8 cellular contexts compared by ENCODE assay signal in the genomic region with DNA sequence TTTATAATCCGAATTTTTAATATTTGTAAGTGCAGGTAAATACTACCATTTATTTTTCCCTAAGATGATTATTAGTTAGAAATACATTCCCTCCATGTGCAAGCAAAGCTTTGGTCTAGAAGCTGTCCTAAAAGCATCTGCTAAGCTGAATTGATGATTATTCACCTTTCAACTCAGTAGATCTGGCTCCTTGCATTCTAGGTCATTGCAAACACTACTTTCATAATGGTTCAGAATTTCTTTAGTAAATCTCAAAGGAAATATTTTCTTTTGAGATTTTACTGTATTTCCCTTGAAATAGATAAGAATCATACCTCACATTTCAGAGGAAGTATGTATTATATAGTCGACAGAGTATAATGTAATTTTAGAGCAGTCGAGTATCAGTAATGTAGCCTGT. TPM values are rescaled to one million over a fixed set of nuclear protein-coding genes. Genes with fewer than 3 reads are reported as not detected.
DNase-seq lines count a peak whose midpoint lies in the region; ATAC-seq and TF ChIP-seq lines count a peak whose summit lies in the region.

No MANE protein-coding gene starts in this region.

- H3K27me3 Mint-ChIP-seq in WTC11 (ENCODE audit: low read depth): no peaks in the 10 kb centered on the region
- no peaks in the 10 kb centered on the region for H3K27me3 Mint-ChIP-seq in stimulated activated memory B cell treated with anti-CD40 and anti-IgM and Interleukin-4, amounts not matched to agents 10 μg/mL and 1 μg/mL and 100 μg/mL, for 72 hours

- peak overlapping the region in 1 of 2 donors; percentile 87 for H3K4me3 ChIP-seq in neuronal stem cell (ENCODE audit: low read length in 2 of 2)

- H3K27ac Mint-ChIP-seq in WTC11: peak overlapping the region; percentile 66; the same call in 1 of the 2 replicates
- H3K27ac Mint-ChIP-seq in stimulated activated memory B cell treated with anti-CD40 and anti-IgM and Interleukin-4, amounts not matched to agents 10 μg/mL and 1 μg/mL and 100 μg/mL, for 72 hours: no peak overlapping the region

- POLR2A ChIA-PET in WTC11 (lab: Charles Lee): no interaction called here

- DNase-seq in NCI-H82 (lab: John Stamatoyannopoulos, UW) (peak; percentile 24), NCI-H82 treated with DMSO at 0.1 percent for 48 hours (lab: John Stamatoyannopoulos, UW; ENCODE audit: unreplicated experiment) (no peak), WTC11 (ENCODE audit: low spot score) (no peak), foreskin keratinocyte (peak in 1 of 2 donors; percentile 9), AML-193 (lab: John Stamatoyannopoulos, UW) (no peak), neuronal stem cell (ENCODE audit: low spot score) (no peak)

- no peak overlapping the region for H3K4me2 ChIP-seq in neuronal stem cell (ENCODE audit: insufficient read depth, low read length, poor library complexity, severe bottlenecking)

- peak overlapping the region; percentile 94 for H3K4me3 Mint-ChIP-seq in WTC11
- peak overlapping the region; percentile 55 for H3K4me3 Mint-ChIP-seq in stimulated activated memory B cell treated with anti-CD40 and anti-IgM and Interleukin-4, amounts not matched to agents 10 μg/mL and 1 μg/mL and 100 μg/mL, for 72 hours

- peak overlapping the region; percentile 98 for H3K27ac ChIP-seq in foreskin keratinocyte
- H3K27ac ChIP-seq in neuronal stem cell (replicated peaks; ENCODE audit: low read length): no peak overlapping the region

- H2AK5ac ChIP-seq in neuronal stem cell (ENCODE audit: low read depth, low read length): no peak overlapping the region

- no peak overlapping the region for H3K9ac ChIP-seq in neuronal stem cell (ENCODE audit: low read depth, low read length, poor library complexity)

- H3K4me1 Mint-ChIP-seq in WTC11: peaks cover 45% of the 10 kb centered on the region
- peaks cover 54% of the 10 kb centered on the region for H3K4me1 Mint-ChIP-seq in stimulated activated memory B cell treated with anti-CD40 and anti-IgM and Interleukin-4, amounts not matched to agents 10 μg/mL and 1 μg/mL and 100 μg/mL, for 72 hours

- no peak overlapping the region for H3K4ac ChIP-seq in neuronal stem cell (ENCODE audit: low read length)

- no peak overlapping the region for H3K18ac ChIP-seq in neuronal stem cell (ENCODE audit: low read length)

- H3K36me3 ChIP-seq in neuronal stem cell (replicated peaks in 1 of 2; ENCODE audit: control insufficient read depth in 2 of 2, insufficient read depth in 2 of 2, low read length in 2 of 2): peaks cover 0 to 48% of the 10 kb centered on the region in 2 donors

- no peak overlapping the region for H4K8ac ChIP-seq in neuronal stem cell (ENCODE audit: low read depth, low read length)

- no peak for TF ChIP-seq CTCF in WTC11 (IDR thresholded peaks at IDR 0.05)
- TF ChIP-seq CTCF in foreskin keratinocyte (conservative IDR thresholded peaks at IDR 0.05): no peak

- peaks cover 14% of the 10 kb centered on the region for H3K4me1 ChIP-seq in foreskin keratinocyte
- H3K4me1 ChIP-seq in neuronal stem cell (ENCODE audit: control insufficient read depth in 2 of 2, insufficient read depth in 1 of 2, low read depth in 1 of 2, low read length in 2 of 2): peaks cover 3 to 17% of the 10 kb centered on the region in 2 donors

- no peak overlapping the region for H2BK5ac ChIP-seq in neuronal stem cell (ENCODE audit: low read length)

- H2AFZ ChIP-seq in neuronal stem cell (ENCODE audit: low read length): no peak overlapping the region

- peaks cover 4% of the 10 kb centered on the region for H3K79me1 ChIP-seq in neuronal stem cell (ENCODE audit: low read depth, low read length)

- H3K14ac ChIP-seq in neuronal stem cell (ENCODE audit: low read length): no peak overlapping the region

- no CpG with 5 or more reads among the region's 3 CpGs for WGBS in neuronal stem cell (ENCODE audit: extremely low coverage in 2 of 2, insufficient read length in 2 of 2, insufficient replicate concordance in 1 of 2), 2 donors

- no peak overlapping the region for H2BK12ac ChIP-seq in neuronal stem cell (ENCODE audit: low read length)

- no peak overlapping the region for H2BK15ac ChIP-seq in neuronal stem cell (ENCODE audit: low read length)

- no peak overlapping the region for H3K23ac ChIP-seq in neuronal stem cell (ENCODE audit: low read depth, low read length, poor library complexity)

- no peaks in the 10 kb centered on the region for H3K9me3 ChIP-seq in neuronal stem cell (replicated peaks in 1 of 2; ENCODE audit: control insufficient read depth in 2 of 2, insufficient read depth in 1 of 2, low read depth in 1 of 2, low read length in 2 of 2)

- ATAC-seq in WTC11 (no peak), foreskin keratinocyte (no peak), GM21786 (IDR thresholded peaks at IDR 0.05; ENCODE audit: unreplicated experiment) (no peak)
- ATAC-seq in stimulated activated memory B cell treated with anti-CD40 and anti-IgM and Interleukin-4, amounts not matched to agents 10 μg/mL and 1 μg/mL and 100 μg/mL, for 72 hours: no peak

- peaks cover 2% of the 10 kb centered on the region; the same call in 1 of the 2 replicates for H3K36me3 Mint-ChIP-seq in WTC11
- H3K36me3 Mint-ChIP-seq in stimulated activated memory B cell treated with anti-CD40 and anti-IgM and Interleukin-4, amounts not matched to agents 10 μg/mL and 1 μg/mL and 100 μg/mL, for 72 hours: no peaks in the 10 kb centered on the region

- no peaks in the 10 kb centered on the region for H3K9me3 Mint-ChIP-seq in WTC11
- H3K9me3 Mint-ChIP-seq in stimulated activated memory B cell treated with anti-CD40 and anti-IgM and Interleukin-4, amounts not matched to agents 10 μg/mL and 1 μg/mL and 100 μg/mL, for 72 hours: no peaks in the 10 kb centered on the region

- H3K27me3 ChIP-seq in foreskin keratinocyte (no peaks in the 10 kb centered on the region), neuronal stem cell (ENCODE audit: control insufficient read depth in 3 of 3, insufficient read depth in 3 of 3, low read depth in 1 of 3, low read length in 3 of 3) (no peaks in the 10 kb centered on the region)

- no peak overlapping the region for H2BK120ac ChIP-seq in neuronal stem cell (ENCODE audit: low read depth, low read length)

- no peak overlapping the region for H4K91ac ChIP-seq in neuronal stem cell (ENCODE audit: low read depth, low read length, poor library complexity)

- CTCF ChIA-PET in WTC11 (lab: Charles Lee): no interaction called here

TF ChIP-seq in WTC11, 78 proteins besides CTCF, POLR2A, EP300 and RAD21 (continues in another document):
- TF ChIP-seq ZNF317 (CRISPR knock-in tag; IDR thresholded peaks at IDR 0.05; ENCODE audit: borderline replicate concordance, low read depth) (no peak), SOX15 (CRISPR knock-in tag; IDR thresholded peaks at IDR 0.05) (no peak)
- TF ChIP-seq, protein P1, sequence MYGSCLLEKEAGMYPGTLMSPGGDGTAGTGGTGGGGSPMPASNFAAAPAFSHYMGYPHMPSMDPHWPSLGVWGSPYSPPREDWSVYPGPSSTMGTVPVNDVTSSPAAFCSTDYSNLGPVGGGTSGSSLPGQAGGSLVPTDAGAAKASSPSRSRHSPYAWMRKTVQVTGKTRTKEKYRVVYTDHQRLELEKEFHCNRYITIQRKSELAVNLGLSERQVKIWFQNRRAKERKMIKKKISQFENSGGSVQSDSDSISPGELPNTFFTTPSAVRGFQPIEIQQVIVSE (CRISPR knock-in tag; IDR thresholded peaks at IDR 0.05; ENCODE audit: borderline replicate concordance): no peak
- TF ChIP-seq, protein P2, sequence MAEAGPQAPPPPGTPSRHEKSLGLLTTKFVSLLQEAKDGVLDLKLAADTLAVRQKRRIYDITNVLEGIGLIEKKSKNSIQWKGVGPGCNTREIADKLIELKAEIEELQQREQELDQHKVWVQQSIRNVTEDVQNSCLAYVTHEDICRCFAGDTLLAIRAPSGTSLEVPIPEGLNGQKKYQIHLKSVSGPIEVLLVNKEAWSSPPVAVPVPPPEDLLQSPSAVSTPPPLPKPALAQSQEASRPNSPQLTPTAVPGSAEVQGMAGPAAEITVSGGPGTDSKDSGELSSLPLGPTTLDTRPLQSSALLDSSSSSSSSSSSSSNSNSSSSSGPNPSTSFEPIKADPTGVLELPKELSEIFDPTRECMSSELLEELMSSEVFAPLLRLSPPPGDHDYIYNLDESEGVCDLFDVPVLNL (CRISPR knock-in tag; IDR thresholded peaks at IDR 0.05; ENCODE audit: borderline replicate concordance, low read depth): no peak
- TF ChIP-seq, protein P3, sequence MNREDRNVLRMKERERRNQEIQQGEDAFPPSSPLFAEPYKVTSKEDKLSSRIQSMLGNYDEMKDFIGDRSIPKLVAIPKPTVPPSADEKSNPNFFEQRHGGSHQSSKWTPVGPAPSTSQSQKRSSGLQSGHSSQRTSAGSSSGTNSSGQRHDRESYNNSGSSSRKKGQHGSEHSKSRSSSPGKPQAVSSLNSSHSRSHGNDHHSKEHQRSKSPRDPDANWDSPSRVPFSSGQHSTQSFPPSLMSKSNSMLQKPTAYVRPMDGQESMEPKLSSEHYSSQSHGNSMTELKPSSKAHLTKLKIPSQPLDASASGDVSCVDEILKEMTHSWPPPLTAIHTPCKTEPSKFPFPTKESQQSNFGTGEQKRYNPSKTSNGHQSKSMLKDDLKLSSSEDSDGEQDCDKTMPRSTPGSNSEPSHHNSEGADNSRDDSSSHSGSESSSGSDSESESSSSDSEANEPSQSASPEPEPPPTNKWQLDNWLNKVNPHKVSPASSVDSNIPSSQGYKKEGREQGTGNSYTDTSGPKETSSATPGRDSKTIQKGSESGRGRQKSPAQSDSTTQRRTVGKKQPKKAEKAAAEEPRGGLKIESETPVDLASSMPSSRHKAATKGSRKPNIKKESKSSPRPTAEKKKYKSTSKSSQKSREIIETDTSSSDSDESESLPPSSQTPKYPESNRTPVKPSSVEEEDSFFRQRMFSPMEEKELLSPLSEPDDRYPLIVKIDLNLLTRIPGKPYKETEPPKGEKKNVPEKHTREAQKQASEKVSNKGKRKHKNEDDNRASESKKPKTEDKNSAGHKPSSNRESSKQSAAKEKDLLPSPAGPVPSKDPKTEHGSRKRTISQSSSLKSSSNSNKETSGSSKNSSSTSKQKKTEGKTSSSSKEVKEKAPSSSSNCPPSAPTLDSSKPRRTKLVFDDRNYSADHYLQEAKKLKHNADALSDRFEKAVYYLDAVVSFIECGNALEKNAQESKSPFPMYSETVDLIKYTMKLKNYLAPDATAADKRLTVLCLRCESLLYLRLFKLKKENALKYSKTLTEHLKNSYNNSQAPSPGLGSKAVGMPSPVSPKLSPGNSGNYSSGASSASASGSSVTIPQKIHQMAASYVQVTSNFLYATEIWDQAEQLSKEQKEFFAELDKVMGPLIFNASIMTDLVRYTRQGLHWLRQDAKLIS (CRISPR knock-in tag; IDR thresholded peaks at IDR 0.05; ENCODE audit: borderline replicate concordance): no peak

RNA-seq across cellular contexts. Expression of a gene that starts 2.4 kb away (rescaled TPM):
- 68.8 to 81.3 TPM (median 79.2 TPM) in 3 replicates for total RNA-seq in WTC11 (2021)
- 25.8 and 27.1 TPM in 2 replicates for total RNA-seq in foreskin keratinocyte
- 6.5 and 7.3 TPM in 2 replicates for polyA plus RNA-seq in foreskin keratinocyte
- polyA plus RNA-seq in neuronal stem cell (2013, experiment 1 of 2): 19.1 TPM
- polyA plus RNA-seq in neuronal stem cell (2013, experiment 2 of 2): 21.0 TPM
